8 cellular contexts compared by ENCODE assay signal in genomic region chr13:45441633-45442032, GRCh38. TPM values are rescaled to one million over a fixed set of nuclear protein-coding genes. Genes with fewer than 3 reads are reported as not detected.
DNase-seq lines count a peak whose midpoint lies in the region; ATAC-seq, FAIRE-seq and TF ChIP-seq lines count a peak whose summit lies in the region.

No MANE protein-coding gene starts in this region.

- peak overlapping the region in 4 of 10 donors; percentile 6 to 22 (median 8) for H3K4me3 Mint-ChIP-seq in naive thymus-derived CD4-positive, alpha-beta T cell

- H3K27ac ChIP-seq in MM.1S (ENCODE audit: low read length) = no peak overlapping the region
- H3K27ac ChIP-seq in endothelial cell of umbilical vein (ENCODE audit: insufficient read depth, low read depth, low read length) = no peak overlapping the region
- no peak overlapping the region for H3K27ac ChIP-seq in naive thymus-derived CD4-positive, alpha-beta T cell (ENCODE audit: low read depth, low read length)
- peak overlapping the region in 2 of 4 donors; percentile 8 to 40 for H3K27ac ChIP-seq in esophagus muscularis mucosa (replicated peaks in 1 of 4)

- no peaks in the 10 kb centered on the region for H4K20me1 ChIP-seq in MM.1S (ENCODE audit: insufficient read depth, low read length)
- no peaks in the 10 kb centered on the region for H4K20me1 ChIP-seq in endothelial cell of umbilical vein (replicated peaks; ENCODE audit: control insufficient read depth, extremely low read depth, insufficient read depth, low read length)

- H3K4me3 ChIP-seq in MM.1S (ENCODE audit: low read length) (peak overlapping the region; percentile 31; the same call in 1 of the 2 replicates), endothelial cell of umbilical vein (replicated peaks in 1 of 3; ENCODE audit: insufficient read depth in 1 of 3, low read depth in 1 of 3, low read length in 3 of 3) (no peak overlapping the region), esophagus muscularis mucosa (no peak overlapping the region)
- H3K4me3 ChIP-seq in naive thymus-derived CD4-positive, alpha-beta T cell (ENCODE audit: low read length) = no peak overlapping the region

- TF ChIP-seq CTCF in MM.1S (IDR thresholded peaks at IDR 0.05; ENCODE audit: low read length) = peak; percentile 34
- peak in 1 of 2 donors; percentile 5 for TF ChIP-seq CTCF in endothelial cell of umbilical vein (IDR thresholded peaks at IDR 0.05; ENCODE audit: extremely low read depth in 1 of 2, insufficient read depth in 1 of 2, low read depth in 1 of 2, low read length in 2 of 2)
- peak in 1 of 3 experiments; percentile 27 for TF ChIP-seq CTCF in esophagus muscularis mucosa (IDR thresholded peaks at IDR 0.05)

- H3K27me3 ChIP-seq in MM.1S (replicated peaks; ENCODE audit: insufficient read depth, low read length) (no peaks in the 10 kb centered on the region), endothelial cell of umbilical vein (ENCODE audit: control insufficient read depth in 2 of 2, insufficient read depth in 2 of 2, low read length in 2 of 2) (peaks cover 4 to 8% of the 10 kb centered on the region in 2 experiments), esophagus muscularis mucosa (peaks cover 0 to 3% (median 0%) of the 10 kb centered on the region in 4 donors)
- H3K27me3 ChIP-seq in naive thymus-derived CD4-positive, alpha-beta T cell (ENCODE audit: control insufficient read depth in 2 of 2, insufficient read depth in 2 of 2, low read length in 2 of 2) = no peaks in the 10 kb centered on the region

- H3K9me2 ChIP-seq in MM.1S (replicated peaks; ENCODE audit: insufficient read depth, low read length) = no peaks in the 10 kb centered on the region

- intact Hi-C loops in endothelial cell of umbilical vein (cut with micrococcal nuclease) (no loop called here), esophagus muscularis mucosa (cut with DNase I) (no loop called here)
- intact Hi-C loops in naive thymus-derived CD4-positive, alpha-beta T cell (cut with micrococcal nuclease) = loop anchor here (1.0 to 2.0 kb wide), 2 partner anchors 23 kb away; partner anchors contain the start of gene COG3 (in 2 of the 2)

- H3K9ac ChIP-seq in MM.1S (ENCODE audit: low read length) (no peak overlapping the region), endothelial cell of umbilical vein (replicated peaks; ENCODE audit: extremely low read depth, insufficient read depth, low read length) (no peak overlapping the region)

- FAIRE-seq in endothelial cell of umbilical vein (lab: Jason Lieb, UNC) (no peak), frontal cortex (lab: Jason Lieb, UNC) (no peak)

- no peak overlapping the region for H3K27ac Mint-ChIP-seq in activated naive CD4-positive, alpha-beta T cell treated with anti-CD3 and anti-CD28 coated beads, Interleukin-2, amount 50 U/mL, for 72 hours
- H3K27ac Mint-ChIP-seq in naive thymus-derived CD4-positive, alpha-beta T cell = peak overlapping the region in 3 of 9 donors; percentile 34 to 59 (median 53)

- TF ChIP-seq EP300 in esophagus muscularis mucosa (IDR thresholded peaks at IDR 0.05) = no peak

- peaks cover 0 to 10% (median 0%) of the 10 kb centered on the region in 5 donors for H3K27me3 Mint-ChIP-seq in naive thymus-derived CD4-positive, alpha-beta T cell

- no peaks in the 10 kb centered on the region for H3K36me3 ChIP-seq in MM.1S (replicated peaks; ENCODE audit: insufficient read depth, low read length)
- H3K36me3 ChIP-seq in endothelial cell of umbilical vein (ENCODE audit: control insufficient read depth in 2 of 2, extremely low read depth in 1 of 2, insufficient read depth in 2 of 2, low read length in 2 of 2) = no peaks in the 10 kb centered on the region
- no peaks in the 10 kb centered on the region for H3K36me3 ChIP-seq in naive thymus-derived CD4-positive, alpha-beta T cell (ENCODE audit: control insufficient read depth in 2 of 3, insufficient read depth in 3 of 3, low read length in 3 of 3)
- H3K36me3 ChIP-seq in esophagus muscularis mucosa = no peaks in the 10 kb centered on the region

- POLR2A ChIA-PET in endothelial cell of umbilical vein (lab: Charles Lee) = no interaction called here
- POLR2A ChIA-PET in naive thymus-derived CD4-positive, alpha-beta T cell (lab: Charles Lee) = no interaction called here

- H2AFZ ChIP-seq in MM.1S (ENCODE audit: low read length) = no peak overlapping the region
- H2AFZ ChIP-seq in endothelial cell of umbilical vein (ENCODE audit: low read depth, low read length) = no peak overlapping the region

- DNase-seq in activated naive CD4-positive, alpha-beta T cell treated with anti-CD3 and anti-CD28 coated beads, Interleukin-2, amount 50 U/mL, for 72 hours (ENCODE audit: low spot score in 2 of 2) = no peak
- no peak for DNase-seq in activated naive CD4-positive, alpha-beta T cell treated with anti-CD3 and anti-CD28 coated beads, Interleukin-2, amount 50 U/mL, for 16 hours
- DNase-seq in MM.1S = peak; percentile 42
- peak; percentile 36 for DNase-seq in endothelial cell of umbilical vein (ENCODE audit: low read depth, low spot score)
- DNase-seq in superior temporal gyrus (ENCODE audit: extremely low spot score) = peak; percentile 11
- no peak for DNase-seq in frontal cortex (ENCODE audit: low spot score in 2 of 2)
- DNase-seq in naive thymus-derived CD4-positive, alpha-beta T cell = no peak
- DNase-seq in esophagus muscularis mucosa (ENCODE audit: extremely low spot score) = no peak

- 0 out of 2 replicates have a peak, but pooled peaks cover 3% of the 10 kb centered on the region for H3K4me1 ChIP-seq in MM.1S (ENCODE audit: low read length)
- H3K4me1 ChIP-seq in endothelial cell of umbilical vein (ENCODE audit: control insufficient read depth, extremely low read depth, insufficient read depth, low read length) = peaks cover 12% of the 10 kb centered on the region
- H3K4me1 ChIP-seq in naive thymus-derived CD4-positive, alpha-beta T cell (ENCODE audit: control insufficient read depth in 2 of 2, insufficient read depth in 2 of 2, low read length in 2 of 2) = peaks cover 0 to 3% of the 10 kb centered on the region in 2 donors
- H3K4me1 ChIP-seq in esophagus muscularis mucosa = peaks cover 14 to 29% (median 20%) of the 10 kb centered on the region in 4 donors

- peaks cover 6% of the 10 kb centered on the region for H3F3A ChIP-seq in MM.1S (ENCODE audit: insufficient read depth, low read length)

- H3K4me2 ChIP-seq in MM.1S (ENCODE audit: low read depth, low read length) = peak overlapping the region; percentile 43; the same call in 1 of the 2 replicates
- H3K4me2 ChIP-seq in endothelial cell of umbilical vein (ENCODE audit: insufficient read depth, low read length) = no peak overlapping the region

- WGBS in esophagus muscularis mucosa = 31% methylated on average over 2 of the region's 2 CpGs

- H3K9me3 ChIP-seq in MM.1S (replicated peaks; ENCODE audit: insufficient read depth, low read length) (no peaks in the 10 kb centered on the region), endothelial cell of umbilical vein (replicated peaks; ENCODE audit: control insufficient read depth, insufficient read depth, low read length) (no peaks in the 10 kb centered on the region), esophagus muscularis mucosa (no peaks in the 10 kb centered on the region)
- no peaks in the 10 kb centered on the region for H3K9me3 ChIP-seq in naive thymus-derived CD4-positive, alpha-beta T cell (ENCODE audit: control insufficient read depth in 2 of 3, low read length in 3 of 3)

- H3K79me2 ChIP-seq in MM.1S (ENCODE audit: low read length) (no peaks in the 10 kb centered on the region), endothelial cell of umbilical vein (ENCODE audit: control insufficient read depth, insufficient read depth, low read length) (no peaks in the 10 kb centered on the region)

- H3K9me3 Mint-ChIP-seq in activated naive CD4-positive, alpha-beta T cell treated with anti-CD3 and anti-CD28 coated beads, Interleukin-2, amount 50 U/mL, for 72 hours = no peaks in the 10 kb centered on the region
- no peaks in the 10 kb centered on the region for H3K9me3 Mint-ChIP-seq in naive thymus-derived CD4-positive, alpha-beta T cell

- dilution Hi-C loops in endothelial cell of umbilical vein (cut with MboI; ENCODE audit: extremely low pct_ligation_motif_present, low sequenced_read_pairs) = no loop called here

- peaks cover 5 to 14% (median 8%) of the 10 kb centered on the region in 7 donors for H3K4me1 Mint-ChIP-seq in naive thymus-derived CD4-positive, alpha-beta T cell

- CTCF ChIA-PET in endothelial cell of umbilical vein (lab: Charles Lee) = no interaction called here
- CTCF ChIA-PET in naive thymus-derived CD4-positive, alpha-beta T cell (lab: Charles Lee) = interaction anchor here (0.6 kb wide), 1 partner anchor 45 kb away, joined by 3 read pairs; no protein-coding TSS in a partner anchor

- no peak for TF ChIP-seq POLR2A in endothelial cell of umbilical vein (IDR thresholded peaks at IDR 0.05; ENCODE audit: low read depth, low read length)
- no peak for TF ChIP-seq POLR2A in esophagus muscularis mucosa (IDR thresholded peaks at IDR 0.05; ENCODE audit: low read depth)

- H3K9me1 ChIP-seq in endothelial cell of umbilical vein (replicated peaks; ENCODE audit: control insufficient read depth, extremely low read depth, insufficient read depth, low read length) = no peaks in the 10 kb centered on the region

- no TSS peak for BruUV-seq in endothelial cell of umbilical vein (replicated peaks; lab: Mats Ljungman, UMichigan)

- peak; percentile 90 to 94 for ATAC-seq in activated naive CD4-positive, alpha-beta T cell treated with anti-CD3 and anti-CD28 coated beads, Interleukin-2, amount 50 U/mL, for 72 hours
- ATAC-seq in naive thymus-derived CD4-positive, alpha-beta T cell = no peak

- H3K36me3 Mint-ChIP-seq in activated naive CD4-positive, alpha-beta T cell treated with anti-CD3 and anti-CD28 coated beads, Interleukin-2, amount 50 U/mL, for 72 hours = no peaks in the 10 kb centered on the region
- H3K36me3 Mint-ChIP-seq in naive thymus-derived CD4-positive, alpha-beta T cell = peaks cover 0 to 5% (median 0%) of the 10 kb centered on the region in 5 donors

RNA-seq across cellular contexts. Expression of gene COG3, which starts 23.1 kb away (rescaled TPM):
- 10 to 100 TPM; 18.6 to 20.6 TPM for total RNA-seq in activated naive CD4-positive, alpha-beta T cell treated with anti-CD3 and anti-CD28 coated beads, Interleukin-2, amount 50 U/mL, for 72 hours
- 27.0 and 28.7 TPM in 2 replicates for total RNA-seq in endothelial cell of umbilical vein
- polyA plus RNA-seq in endothelial cell of umbilical vein = 17.4 and 18.9 TPM in 2 replicates
- 20.0 and 21.9 TPM in 2 replicates for polyA plus RNA-seq in endothelial cell of umbilical vein (2011; cell fraction: cytosol; rRNA removed)
- 64.1 and 70.9 TPM in 2 replicates for polyA plus RNA-seq in endothelial cell of umbilical vein (2011; cell fraction: nucleus; rRNA removed)
- polyA plus RNA-seq in endothelial cell of umbilical vein (2012) = 16.7 and 21.1 TPM in 2 replicates
- 29.5 and 32.7 TPM in 2 replicates for polyA minus RNA-seq in endothelial cell of umbilical vein
- 4.8 TPM for polyA minus RNA-seq in endothelial cell of umbilical vein (2011; cell fraction: cytosol; rRNA and poly(A)+ RNA removed)
- 91.8 and 101 TPM in 2 replicates for polyA minus RNA-seq in endothelial cell of umbilical vein (2011; cell fraction: nucleus; rRNA and poly(A)+ RNA removed)
- 43.6 TPM for total RNA-seq in frontal cortex
- total RNA-seq in naive thymus-derived CD4-positive, alpha-beta T cell = 10 to 100 TPM; 29.7 to 50.1 (median 43.4) TPM
- 10 to 100 TPM; 26.5 to 31.2 TPM for polyA plus RNA-seq in naive thymus-derived CD4-positive, alpha-beta T cell
- total RNA-seq in esophagus muscularis mucosa = 10 to 100 TPM; 17.7 to 28.2 (median 21.3) TPM

RNA-seq across cellular contexts. Expression of gene SLC25A30, which starts 23.5 kb away (rescaled TPM):
- 10 to 100 TPM; 10.5 to 19.7 TPM for total RNA-seq in activated naive CD4-positive, alpha-beta T cell treated with anti-CD3 and anti-CD28 coated beads, Interleukin-2, amount 50 U/mL, for 72 hours
- total RNA-seq in endothelial cell of umbilical vein (27.0 and 28.9 TPM in 2 replicates), frontal cortex (8.6 TPM), esophagus muscularis mucosa (10 to 100 TPM in 3 of 4 donors, 1 to 10 TPM in 1; 8.8 to 13.4 (median 10.3) TPM)
- polyA plus RNA-seq in endothelial cell of umbilical vein = 12.2 and 13.3 TPM in 2 replicates
- 17.4 and 20.2 TPM in 2 replicates for polyA plus RNA-seq in endothelial cell of umbilical vein (2011; cell fraction: cytosol; rRNA removed)
- 16.2 and 17.8 TPM in 2 replicates for polyA plus RNA-seq in endothelial cell of umbilical vein (2011; cell fraction: nucleus; rRNA removed)
- 20.2 and 20.7 TPM in 2 replicates for polyA plus RNA-seq in endothelial cell of umbilical vein (2012)
- polyA minus RNA-seq in endothelial cell of umbilical vein = 42.0 and 79.3 TPM in 2 replicates
- polyA minus RNA-seq in endothelial cell of umbilical vein (2011; cell fraction: cytosol; rRNA and poly(A)+ RNA removed) = 1.2 TPM
- polyA minus RNA-seq in endothelial cell of umbilical vein (2011; cell fraction: nucleus; rRNA and poly(A)+ RNA removed) = 12.0 and 12.2 TPM in 2 replicates
- 10 to 100 TPM; 13.3 to 29.4 (median 23.6) TPM for total RNA-seq in naive thymus-derived CD4-positive, alpha-beta T cell
- 1 to 10 TPM; 1.7 to 2.1 TPM for polyA plus RNA-seq in naive thymus-derived CD4-positive, alpha-beta T cell

Comparison
In these comparisons a context has a peak if more than half of its experiments do, and no peak if none do; other contexts are left out.
1. DNase-seq: peak in MM.1S (single experiment), endothelial cell of umbilical vein (single experiment) and superior temporal gyrus (single experiment); none in activated naive CD4-positive, alpha-beta T cell treated with anti-CD3 and anti-CD28 coated beads, Interleukin-2, amount 50 U/mL, for 72 hours (0 of 2), activated naive CD4-positive, alpha-beta T cell treated with anti-CD3 and anti-CD28 coated beads, Interleukin-2, amount 50 U/mL, for 16 hours (single experiment), frontal cortex (0 of 2), naive thymus-derived CD4-positive, alpha-beta T cell (0 of 9) and esophagus muscularis mucosa (single experiment).
2. intact Hi-C loops: an anchor here in naive thymus-derived CD4-positive, alpha-beta T cell (1.0 to 2.0 kb wide); none called in endothelial cell of umbilical vein and esophagus muscularis mucosa.